In genomic region chr5:74655206-74655605, GRCh38 we compare ENCODE assay signal across 35 cellular contexts. TPM values are rescaled to one million over a fixed set of nuclear protein-coding genes. Genes with fewer than 3 reads are reported as not detected.
DNase-seq lines count a peak whose midpoint lies in the region; ATAC-seq and TF ChIP-seq lines count a peak whose summit lies in the region.
"Had no signal": no experiment of that assay in that cellular context is flagged by ENCODE, and none has a peak within 500 bp of the region (broad histone marks: within the 10 kb centered on the region; RNA-seq: fewer than 3 reads in every experiment).

No MANE protein-coding gene starts in this region.

- no peaks in the 10 kb centered on the region for H3K9me3 Mint-ChIP-seq in natural killer cell
- H3K9me3 Mint-ChIP-seq in natural killer cell treated with Interleukin-12 subunit alpha and Interleukin-12 subunit beta and Interleukin-15 and Interleukin-18, amount 100 ng/mL, for 72 hours: no peaks in the 10 kb centered on the region
- no peaks in the 10 kb centered on the region for H3K9me3 Mint-ChIP-seq in effector memory CD8-positive, alpha-beta T cell
- H3K9me3 Mint-ChIP-seq in immature natural killer cell: no peaks in the 10 kb centered on the region
- H3K9me3 Mint-ChIP-seq: CD4-positive, alpha-beta memory T cell; CD4-positive, alpha-beta T cell; CD4-positive, CD25-positive, alpha-beta regulatory T cell; CD8-positive, alpha-beta memory T cell; CD8-positive, alpha-beta T cell had no signal

- H3K4me1 ChIP-seq in esophagus muscularis mucosa (no peaks in the 10 kb centered on the region), right atrium auricular region (no peaks in the 10 kb centered on the region)
- H3K4me1 ChIP-seq: A549; BLaER1; BLaER1 treated with 17β-estradiol and CSF1 and Interleukin-3, amounts not matched to agents 10 nM and 100 nM had no signal

- TF ChIP-seq CTCF in natural killer cell (IDR thresholded peaks at IDR 0.05) (no peak), esophagus muscularis mucosa (IDR thresholded peaks at IDR 0.05) (no peak), right atrium auricular region (IDR thresholded peaks at IDR 0.05) (no peak)

- no peak overlapping the region for H3K27ac ChIP-seq in esophagus muscularis mucosa (replicated peaks in 1 of 4)
- H3K27ac ChIP-seq in right atrium auricular region: no peak overlapping the region
- H3K27ac ChIP-seq: 22Rv1; A549; BLaER1; BLaER1 treated with 17β-estradiol and CSF1 and Interleukin-3, amounts not matched to agents 10 nM and 100 nM; C4-2B had no signal

- H3K27me3 ChIP-seq in esophagus muscularis mucosa (no peaks in the 10 kb centered on the region), right atrium auricular region (no peaks in the 10 kb centered on the region)
- H3K27me3 ChIP-seq: BE2C; BLaER1; BLaER1 treated with 17β-estradiol and CSF1 and Interleukin-3, amounts not matched to agents 10 nM and 100 nM had no signal

- H3K4me3 ChIP-seq in esophagus muscularis mucosa: no peak overlapping the region
- no peak overlapping the region for H3K4me3 ChIP-seq in right atrium auricular region
- H3K4me3 ChIP-seq: A549; BLaER1; BLaER1 treated with 17β-estradiol and CSF1 and Interleukin-3, amounts not matched to agents 10 nM and 100 nM had no signal

- DNase-seq in natural killer cell (no peak), esophagus muscularis mucosa (ENCODE audit: extremely low spot score) (peak; percentile 21), immature natural killer cell (peak in 2 of 3 donors; percentile 19 to 32), right atrium auricular region (ENCODE audit: low spot score) (no peak)
- no peak for DNase-seq in natural killer cell treated with Interleukin-12 subunit alpha and Interleukin-12 subunit beta and Interleukin-15 and Interleukin-18, amount 100 ng/mL, for 72 hours (ENCODE audit: low spot score)
- DNase-seq in effector memory CD8-positive, alpha-beta T cell: no peak
- no peak for DNase-seq in stimulated activated CD8-positive, alpha-beta memory T cell treated with anti-CD3 and anti-CD28 coated beads, Interleukin-4, amount 100 ng/mL, for 48 hours
- DNase-seq: 8988T; ACHN; AML-193; BE2C; C1 segment of cervical spinal cord; Caco-2; Calu3; CD4-positive, alpha-beta memory T cell; CD4-positive, alpha-beta T cell; CD4-positive, CD25-positive, alpha-beta regulatory T cell; CD8-positive, alpha-beta memory T cell; CD8-positive, alpha-beta T cell; COR-L47; DMS 273 treated with DMSO at 0.1 percent for 48 hours; DMS153; DMS53; DMS79; DMS79 treated with DMSO at 0.1 percent for 48 hours; DND-41; EL had no signal

- H3K27me3 Mint-ChIP-seq in natural killer cell (ENCODE audit: low read depth in 2 of 2): peaks cover 8 to 9% of the 10 kb centered on the region in 2 donors
- H3K27me3 Mint-ChIP-seq in natural killer cell treated with Interleukin-12 subunit alpha and Interleukin-12 subunit beta and Interleukin-15 and Interleukin-18, amount 100 ng/mL, for 72 hours: peaks cover 11 to 17% of the 10 kb centered on the region in 2 donors
- peaks cover 7 to 27% of the 10 kb centered on the region in 2 donors for H3K27me3 Mint-ChIP-seq in effector memory CD8-positive, alpha-beta T cell
- peaks cover 2 to 6% (median 4%) of the 10 kb centered on the region in 3 donors for H3K27me3 Mint-ChIP-seq in immature natural killer cell (ENCODE audit: low read depth in 3 of 3)

- intact Hi-C loops in natural killer cell (cut with micrococcal nuclease): no loop called here
- intact Hi-C loops in esophagus muscularis mucosa (cut with DNase I): no loop called here

- H3K36me3 ChIP-seq in esophagus muscularis mucosa (no peaks in the 10 kb centered on the region), right atrium auricular region (no peaks in the 10 kb centered on the region)
- H3K36me3 ChIP-seq: BE2C; BLaER1; BLaER1 treated with 17β-estradiol and CSF1 and Interleukin-3, amounts not matched to agents 10 nM and 100 nM had no signal

- peak; percentile 50 to 77 (median 53) for ATAC-seq in natural killer cell
- ATAC-seq in natural killer cell treated with Interleukin-12 subunit alpha and Interleukin-12 subunit beta and Interleukin-15 and Interleukin-18, amount 100 ng/mL, for 72 hours: no peak
- peak; percentile 47 for ATAC-seq in effector memory CD8-positive, alpha-beta T cell (replicated peaks)
- ATAC-seq in HG03442 (IDR thresholded peaks at IDR 0.05; ENCODE audit: unreplicated experiment): no peak
- ATAC-seq: CD8-positive, alpha-beta T cell had no signal

- H3K9me3 ChIP-seq in esophagus muscularis mucosa (no peaks in the 10 kb centered on the region), right atrium auricular region (no peaks in the 10 kb centered on the region)
- H3K9me3 ChIP-seq: A549, BE2C, BLaER1, Caco-2 had no signal

- no peak overlapping the region for H3K4me3 Mint-ChIP-seq in natural killer cell
- H3K4me3 Mint-ChIP-seq in natural killer cell treated with Interleukin-12 subunit alpha and Interleukin-12 subunit beta and Interleukin-15 and Interleukin-18, amount 100 ng/mL, for 72 hours: no peak overlapping the region
- no peak overlapping the region for H3K4me3 Mint-ChIP-seq in effector memory CD8-positive, alpha-beta T cell
- H3K4me3 Mint-ChIP-seq in immature natural killer cell: no peak overlapping the region
- H3K4me3 Mint-ChIP-seq: B cell; CD14-positive monocyte; CD4-positive, alpha-beta memory T cell; CD4-positive, alpha-beta T cell; CD4-positive, CD25-positive, alpha-beta regulatory T cell; CD8-positive, alpha-beta memory T cell; CD8-positive, alpha-beta T cell had no signal

- H3K27ac Mint-ChIP-seq in natural killer cell (no peak overlapping the region), immature natural killer cell (no peak overlapping the region)
- H3K27ac Mint-ChIP-seq in natural killer cell treated with Interleukin-12 subunit alpha and Interleukin-12 subunit beta and Interleukin-15 and Interleukin-18, amount 100 ng/mL, for 72 hours: no peak overlapping the region
- no peak overlapping the region for H3K27ac Mint-ChIP-seq in effector memory CD8-positive, alpha-beta T cell
- H3K27ac Mint-ChIP-seq: B cell; CD4-positive, alpha-beta T cell; CD4-positive, CD25-positive, alpha-beta regulatory T cell; CD8-positive, alpha-beta T cell had no signal

- WGBS in esophagus muscularis mucosa: 90% methylated on average over 6 of the region's 6 CpGs

- H3K4me1 Mint-ChIP-seq in natural killer cell: peaks cover 7 to 11% of the 10 kb centered on the region in 2 donors
- H3K4me1 Mint-ChIP-seq in natural killer cell treated with Interleukin-12 subunit alpha and Interleukin-12 subunit beta and Interleukin-15 and Interleukin-18, amount 100 ng/mL, for 72 hours (ENCODE audit: low read depth in 2 of 2): peaks cover 0 to 6% of the 10 kb centered on the region in 2 donors
- H3K4me1 Mint-ChIP-seq in effector memory CD8-positive, alpha-beta T cell (ENCODE audit: low read depth in 2 of 2): no peaks in the 10 kb centered on the region
- H3K4me1 Mint-ChIP-seq in immature natural killer cell: peaks cover 7% of the 10 kb centered on the region in 2 donors
- H3K4me1 Mint-ChIP-seq: B cell; CD14-positive monocyte; CD4-positive, alpha-beta memory T cell; CD4-positive, CD25-positive, alpha-beta regulatory T cell; CD8-positive, alpha-beta memory T cell had no signal

- H3K36me3 Mint-ChIP-seq in natural killer cell: no peaks in the 10 kb centered on the region
- no peaks in the 10 kb centered on the region for H3K36me3 Mint-ChIP-seq in natural killer cell treated with Interleukin-12 subunit alpha and Interleukin-12 subunit beta and Interleukin-15 and Interleukin-18, amount 100 ng/mL, for 72 hours
- H3K36me3 Mint-ChIP-seq in effector memory CD8-positive, alpha-beta T cell (ENCODE audit: insufficient read depth): no peaks in the 10 kb centered on the region
- H3K36me3 Mint-ChIP-seq in immature natural killer cell: no peaks in the 10 kb centered on the region
- H3K36me3 Mint-ChIP-seq: CD14-positive monocyte; CD4-positive, alpha-beta memory T cell; CD4-positive, CD25-positive, alpha-beta regulatory T cell; CD8-positive, alpha-beta memory T cell; CD8-positive, alpha-beta T cell had no signal

- TF ChIP-seq EP300 in esophagus muscularis mucosa (IDR thresholded peaks at IDR 0.05): no peak

- no peak for TF ChIP-seq POLR2A in esophagus muscularis mucosa (IDR thresholded peaks at IDR 0.05; ENCODE audit: low read depth)

RNA-seq across cellular contexts. Expression of gene ENC1, which starts 14.7 kb away (rescaled TPM):
- total RNA-seq in natural killer cell (100 to 1,000 TPM in 1 of 3 donors, 10 to 100 TPM in 2; 89.6 to 133 (median 99.3) TPM), esophagus muscularis mucosa (10 to 100 TPM in 3 of 4 donors, 1 to 10 TPM in 1; 8.9 to 23.7 (median 13.1) TPM), right atrium auricular region (10 to 100 TPM in 1 of 2 donors, 1 to 10 TPM in 1; 5.0 to 18.5 TPM)
- total RNA-seq in natural killer cell treated with Interleukin-12 subunit alpha and Interleukin-12 subunit beta and Interleukin-15 and Interleukin-18, amount 100 ng/mL, for 72 hours: 1 to 10 TPM; 6.3 to 6.9 TPM
- polyA plus RNA-seq in immature natural killer cell: 10 to 100 TPM in 2 of 3 donors, 1 to 10 TPM in 1; 5.4 to 17.2 (median 12.7) TPM

RNA-seq across cellular contexts. Expression of gene HEXB, which starts 29.8 kb away (rescaled TPM):
- total RNA-seq in natural killer cell: 10 to 100 TPM; 55.3 to 61.4 (median 55.5) TPM
- total RNA-seq in natural killer cell treated with Interleukin-12 subunit alpha and Interleukin-12 subunit beta and Interleukin-15 and Interleukin-18, amount 100 ng/mL, for 72 hours: 10 to 100 TPM; 49.7 to 52.8 TPM
- total RNA-seq in esophagus muscularis mucosa: 100 to 1,000 TPM; 101 to 128 (median 113) TPM
- polyA plus RNA-seq in immature natural killer cell: 100 to 1,000 TPM; 122 to 199 (median 128) TPM
- total RNA-seq in right atrium auricular region: 10 to 100 TPM; 52.2 to 65.8 TPM

Comparison
In these comparisons a context has a peak if more than half of its experiments do, and no peak if none do; other contexts are left out.
1. ATAC-seq: peak in natural killer cell (3 of 3) and effector memory CD8-positive, alpha-beta T cell (single experiment); none in natural killer cell treated with Interleukin-12 subunit alpha and Interleukin-12 subunit beta and Interleukin-15 and Interleukin-18, amount 100 ng/mL, for 72 hours (0 of 2) and HG03442 (single experiment).
2. DNase-seq: peak in esophagus muscularis mucosa (single experiment) and immature natural killer cell (2 of 3); none in natural killer cell (single experiment), natural killer cell treated with Interleukin-12 subunit alpha and Interleukin-12 subunit beta and Interleukin-15 and Interleukin-18, amount 100 ng/mL, for 72 hours (single experiment), effector memory CD8-positive, alpha-beta T cell (0 of 3), stimulated activated CD8-positive, alpha-beta memory T cell treated with anti-CD3 and anti-CD28 coated beads, Interleukin-4, amount 100 ng/mL, for 48 hours (single experiment) and right atrium auricular region (single experiment).